13 cellular contexts compared by ENCODE assay signal in genomic region chr14:65210118-65210826, GRCh38.
A peak's percentile ranks its signal among the peaks of the same experiment; 100 is the strongest.
DNase-seq lines count a peak whose midpoint lies in the region; ATAC-seq, FAIRE-seq and TF ChIP-seq lines count a peak whose summit lies in the region.
"Had no signal": no experiment of that assay in that cellular context is flagged by ENCODE, and none has a peak within 500 bp of the region (broad histone marks: within the 10 kb centered on the region; RNA-seq: fewer than 3 reads in every experiment).

No MANE protein-coding gene starts in this region.

- no peaks in the 10 kb centered on the region for H3K36me3 ChIP-seq in astrocyte (ENCODE audit: insufficient read depth, low read length)
- no peaks in the 10 kb centered on the region for H3K36me3 ChIP-seq in osteoblast (ENCODE audit: insufficient read depth, low read length)
- H3K36me3 ChIP-seq: gastrocnemius medialis had no signal

- no peak for TF ChIP-seq CTCF in astrocyte (IDR thresholded peaks at IDR 0.05; ENCODE audit: insufficient read depth, low read depth, low read length)
- TF ChIP-seq CTCF in osteoblast (IDR thresholded peaks at IDR 0.05; ENCODE audit: extremely low read depth, low read depth, low read length): no peak

- H3K9me3 Mint-ChIP-seq in astrocyte (ENCODE audit: unreplicated experiment): peaks cover 3% of the 10 kb centered on the region

- ATAC-seq in GM18505 (IDR thresholded peaks at IDR 0.05; ENCODE audit: unreplicated experiment) (no peak), GM19324 (IDR thresholded peaks at IDR 0.05; ENCODE audit: low FRiP score, unreplicated experiment) (no peak)
- ATAC-seq: gastrocnemius medialis had no signal

- H4K20me1 ChIP-seq in astrocyte (ENCODE audit: insufficient read depth, low read length) (no peaks in the 10 kb centered on the region), osteoblast (ENCODE audit: insufficient read depth, low read length) (no peaks in the 10 kb centered on the region)

- no peak overlapping the region for H3K9ac ChIP-seq in astrocyte (ENCODE audit: low read length)
- H3K9ac ChIP-seq: parathyroid adenoma had no signal

- H3K4me1 Mint-ChIP-seq in astrocyte (ENCODE audit: low read depth, unreplicated experiment): peaks cover 38% of the 10 kb centered on the region

- peak; percentile 68 to 77 for DNase-seq in NOMO-1 (lab: John Stamatoyannopoulos, UW; ENCODE audit: unreplicated experiment in 2 of 2)
- DNase-seq in astrocyte (ENCODE audit: low read depth): peak; percentile 52
- no peak for DNase-seq in osteoblast (ENCODE audit: insufficient read length, low spot score, missing footprints)
- DNase-seq in iPS-NIHi11 (ENCODE audit: low spot score): no peak
- no peak for DNase-seq in NCI-H345 (lab: John Stamatoyannopoulos, UW)
- no peak for DNase-seq in NCI-H1930 (lab: John Stamatoyannopoulos, UW)
- DNase-seq: activated CD8-positive, alpha-beta memory T cell treated with anti-CD3 and anti-CD28 coated beads, Interleukin-2, amount 50 U/mL, for 4 hours; gastrocnemius medialis; NCI-H526; stimulated activated CD8-positive, alpha-beta memory T cell treated with anti-CD3 and anti-CD28 coated beads, Interleukin-4, amount 100 ng/mL, for 48 hours had no signal

- peak overlapping the region; percentile 46 for H3K4me3 Mint-ChIP-seq in astrocyte (ENCODE audit: unreplicated experiment)

- peak overlapping the region; percentile 96 for H3K27ac Mint-ChIP-seq in astrocyte (ENCODE audit: unreplicated experiment)

- H3K4me2 ChIP-seq in astrocyte (ENCODE audit: low read length) (peak overlapping the region; percentile 64), osteoblast (ENCODE audit: insufficient read depth, low read length) (peak overlapping the region; percentile 23)

- FAIRE-seq in astrocyte (lab: Jason Lieb, UNC): no peak

- H3K4me3 ChIP-seq in astrocyte (ENCODE audit: insufficient read depth, low read depth, low read length) (no peak overlapping the region), osteoblast (ENCODE audit: insufficient read depth, low read length) (no peak overlapping the region)
- H3K4me3 ChIP-seq: gastrocnemius medialis had no signal

- H3K79me2 ChIP-seq in astrocyte (ENCODE audit: insufficient read depth, low read length) (no peaks in the 10 kb centered on the region), osteoblast (ENCODE audit: insufficient read depth, low read length) (no peaks in the 10 kb centered on the region)
- H3K79me2 ChIP-seq: parathyroid adenoma had no signal

- no peaks in the 10 kb centered on the region for H3K27me3 ChIP-seq in astrocyte (ENCODE audit: insufficient read depth, low read length)
- no peaks in the 10 kb centered on the region for H3K27me3 ChIP-seq in osteoblast (ENCODE audit: insufficient read depth, low read length)
- H3K27me3 ChIP-seq: gastrocnemius medialis had no signal

- H3K9me3 ChIP-seq in astrocyte (ENCODE audit: insufficient read depth, low read depth, low read length): no peaks in the 10 kb centered on the region
- H3K9me3 ChIP-seq in osteoblast (ENCODE audit: low read depth, low read length): no peaks in the 10 kb centered on the region
- H3K9me3 ChIP-seq: gastrocnemius medialis had no signal

- H3K27me3 Mint-ChIP-seq in astrocyte (ENCODE audit: low read depth, unreplicated experiment): no peaks in the 10 kb centered on the region

- H2AFZ ChIP-seq in astrocyte (ENCODE audit: low read depth, low read length): no peak overlapping the region
- H2AFZ ChIP-seq in osteoblast (ENCODE audit: low read length): peak overlapping the region; percentile 69
- H2AFZ ChIP-seq: parathyroid adenoma had no signal

- H3K27ac ChIP-seq in astrocyte (ENCODE audit: low read depth, low read length): no peak overlapping the region
- peak overlapping the region; percentile 38 for H3K27ac ChIP-seq in osteoblast (ENCODE audit: low read depth, low read length)
- H3K27ac ChIP-seq: gastrocnemius medialis, parathyroid adenoma had no signal

- H3K36me3 Mint-ChIP-seq in astrocyte (ENCODE audit: low read depth, unreplicated experiment): no peaks in the 10 kb centered on the region

- TF ChIP-seq POLR2A in GM18505 (IDR thresholded peaks at IDR 0.05; ENCODE audit: borderline replicate concordance, extremely low read depth, insufficient read depth, insufficient read length): peak; percentile 59

- peaks cover 38% of the 10 kb centered on the region for H3K4me1 ChIP-seq in astrocyte (ENCODE audit: insufficient read depth, low read length)
- peaks cover 30% of the 10 kb centered on the region for H3K4me1 ChIP-seq in osteoblast (ENCODE audit: insufficient read depth, low read length)
- H3K4me1 ChIP-seq: gastrocnemius medialis had no signal

Comparison
In these comparisons a context has a peak if more than half of its experiments do, and no peak if none do; other contexts are left out.
1. DNase-seq: peak in NOMO-1 (2 of 2) and astrocyte (single experiment); none in osteoblast (single experiment), iPS-NIHi11 (single experiment), NCI-H345 (single experiment) and NCI-H1930 (0 of 2).